In the genomic region with DNA sequence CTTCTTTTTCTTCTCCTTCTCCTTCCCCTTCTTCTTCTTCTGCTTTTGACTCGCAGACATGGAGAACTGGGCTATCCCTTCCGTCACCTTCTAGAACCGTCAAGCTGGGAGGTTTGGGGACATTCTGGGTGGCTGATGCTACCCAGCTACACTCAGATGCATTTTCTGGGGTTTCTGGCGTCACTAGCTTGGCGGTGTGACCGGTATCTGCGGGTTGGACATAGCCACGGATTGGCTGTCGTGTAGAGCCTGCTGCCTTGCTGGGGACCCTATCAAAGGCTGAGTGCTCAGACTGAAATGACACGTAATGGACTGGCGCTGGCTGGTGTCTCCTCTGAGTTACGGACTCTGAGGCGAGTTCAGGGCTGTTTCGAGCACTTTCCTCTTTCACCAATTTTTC, we compare ENCODE assay signal across 16 cellular contexts.
"Had no signal": no experiment of that assay in that cellular context is flagged by ENCODE, and none has a peak within 500 bp of the region (broad histone marks: within the 10 kb centered on the region; RNA-seq: fewer than 3 reads in every experiment).

No MANE protein-coding gene starts in this region.

- H3K9me3 Mint-ChIP-seq: activated naive CD4-positive, alpha-beta T cell treated with anti-CD3 and anti-CD28 coated beads, Interleukin-2, amount 50 U/mL, for 72 hours; activated T-cell treated with anti-CD3 and anti-CD28 coated beads, Interleukin-2, amount 50 U/mL, for 72 hours; endodermal cell; type B pancreatic cell had no signal

- H3K4me3 ChIP-seq: adrenal gland, dorsolateral prefrontal cortex, left lung, SJSA1 had no signal

- H3K27me3 Mint-ChIP-seq: type B pancreatic cell had no signal

- H3K27me3 ChIP-seq: adrenal gland, left lung, SJSA1 had no signal

- H3K4me3 Mint-ChIP-seq: activated T-cell treated with anti-CD3 and anti-CD28 coated beads, Interleukin-2, amount 50 U/mL, for 72 hours; endodermal cell; type B pancreatic cell had no signal

- H3K27ac Mint-ChIP-seq: activated naive CD4-positive, alpha-beta T cell treated with anti-CD3 and anti-CD28 coated beads, Interleukin-2, amount 50 U/mL, for 72 hours; activated T-cell treated with anti-CD3 and anti-CD28 coated beads, Interleukin-2, amount 50 U/mL, for 72 hours; endodermal cell; type B pancreatic cell had no signal

- H3K27ac ChIP-seq: adrenal gland, dorsolateral prefrontal cortex, left lung, SJSA1, WERI-Rb-1 had no signal

- DNase-seq: activated CD4-positive, alpha-beta T cell treated with anti-CD3 and anti-CD28 coated beads, Interleukin-2, amount 50 U/mL, for 4 hours; activated effector memory CD4-positive, alpha-beta T cell treated with anti-CD3 and anti-CD28 coated beads, Interleukin-2, amount 50 U/mL, for 16 hours; activated T-cell treated with anti-CD3 and anti-CD28 coated beads, Interleukin-2, amount 50 U/mL, for 72 hours; dorsolateral prefrontal cortex; endodermal cell; left lung; retina; stimulated activated CD4-positive, alpha-beta T cell treated with anti-CD3 and anti-CD28 coated beads, Interleukin-2, amount 100 ng/mL, for 24 hours; stimulated activated naive CD4-positive, alpha-beta T cell treated with Interleukin-2 at 50 U/mL for 16 hours; substantia nigra; T-helper 2 cell; WERI-Rb-1 had no signal

- H3K36me3 ChIP-seq: adrenal gland, SJSA1, WERI-Rb-1 had no signal

- H3K9me3 ChIP-seq: adrenal gland, left lung, SJSA1 had no signal

- ATAC-seq: activated naive CD4-positive, alpha-beta T cell treated with anti-CD3 and anti-CD28 coated beads, Interleukin-2, amount 50 U/mL, for 72 hours; activated T-cell treated with anti-CD3 and anti-CD28 coated beads, Interleukin-2, amount 50 U/mL, for 72 hours had no signal

- H3K36me3 Mint-ChIP-seq: activated naive CD4-positive, alpha-beta T cell treated with anti-CD3 and anti-CD28 coated beads, Interleukin-2, amount 50 U/mL, for 72 hours had no signal
